In genomic region chr2:43389581-43390466, GRCh38 we compare ENCODE assay signal across 1 cellular context.
TF ChIP-seq lines count a peak whose summit lies in the region.

No MANE protein-coding gene starts in this region.

TF ChIP-seq in HepG2, 621 proteins besides CTCF, POLR2A, EP300 and RAD21 (continued from another document and continues in another):
- TF ChIP-seq, protein P1, sequence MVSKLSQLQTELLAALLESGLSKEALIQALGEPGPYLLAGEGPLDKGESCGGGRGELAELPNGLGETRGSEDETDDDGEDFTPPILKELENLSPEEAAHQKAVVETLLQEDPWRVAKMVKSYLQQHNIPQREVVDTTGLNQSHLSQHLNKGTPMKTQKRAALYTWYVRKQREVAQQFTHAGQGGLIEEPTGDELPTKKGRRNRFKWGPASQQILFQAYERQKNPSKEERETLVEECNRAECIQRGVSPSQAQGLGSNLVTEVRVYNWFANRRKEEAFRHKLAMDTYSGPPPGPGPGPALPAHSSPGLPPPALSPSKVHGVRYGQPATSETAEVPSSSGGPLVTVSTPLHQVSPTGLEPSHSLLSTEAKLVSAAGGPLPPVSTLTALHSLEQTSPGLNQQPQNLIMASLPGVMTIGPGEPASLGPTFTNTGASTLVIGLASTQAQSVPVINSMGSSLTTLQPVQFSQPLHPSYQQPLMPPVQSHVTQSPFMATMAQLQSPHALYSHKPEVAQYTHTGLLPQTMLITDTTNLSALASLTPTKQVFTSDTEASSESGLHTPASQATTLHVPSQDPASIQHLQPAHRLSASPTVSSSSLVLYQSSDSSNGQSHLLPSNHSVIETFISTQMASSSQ (IDR thresholded peaks at IDR 0.05; ENCODE audit: low read depth), result peak; percentile 71
- TF ChIP-seq, protein P1 (CRISPR knock-in tag; IDR thresholded peaks at IDR 0.05; ENCODE audit: borderline replicate concordance), result peak; percentile 31; the same call in 1 of the 2 replicates
- TF ChIP-seq ZNF224 (CRISPR knock-in tag; IDR thresholded peaks at IDR 0.05), result no peak
- TF ChIP-seq, protein P2, sequence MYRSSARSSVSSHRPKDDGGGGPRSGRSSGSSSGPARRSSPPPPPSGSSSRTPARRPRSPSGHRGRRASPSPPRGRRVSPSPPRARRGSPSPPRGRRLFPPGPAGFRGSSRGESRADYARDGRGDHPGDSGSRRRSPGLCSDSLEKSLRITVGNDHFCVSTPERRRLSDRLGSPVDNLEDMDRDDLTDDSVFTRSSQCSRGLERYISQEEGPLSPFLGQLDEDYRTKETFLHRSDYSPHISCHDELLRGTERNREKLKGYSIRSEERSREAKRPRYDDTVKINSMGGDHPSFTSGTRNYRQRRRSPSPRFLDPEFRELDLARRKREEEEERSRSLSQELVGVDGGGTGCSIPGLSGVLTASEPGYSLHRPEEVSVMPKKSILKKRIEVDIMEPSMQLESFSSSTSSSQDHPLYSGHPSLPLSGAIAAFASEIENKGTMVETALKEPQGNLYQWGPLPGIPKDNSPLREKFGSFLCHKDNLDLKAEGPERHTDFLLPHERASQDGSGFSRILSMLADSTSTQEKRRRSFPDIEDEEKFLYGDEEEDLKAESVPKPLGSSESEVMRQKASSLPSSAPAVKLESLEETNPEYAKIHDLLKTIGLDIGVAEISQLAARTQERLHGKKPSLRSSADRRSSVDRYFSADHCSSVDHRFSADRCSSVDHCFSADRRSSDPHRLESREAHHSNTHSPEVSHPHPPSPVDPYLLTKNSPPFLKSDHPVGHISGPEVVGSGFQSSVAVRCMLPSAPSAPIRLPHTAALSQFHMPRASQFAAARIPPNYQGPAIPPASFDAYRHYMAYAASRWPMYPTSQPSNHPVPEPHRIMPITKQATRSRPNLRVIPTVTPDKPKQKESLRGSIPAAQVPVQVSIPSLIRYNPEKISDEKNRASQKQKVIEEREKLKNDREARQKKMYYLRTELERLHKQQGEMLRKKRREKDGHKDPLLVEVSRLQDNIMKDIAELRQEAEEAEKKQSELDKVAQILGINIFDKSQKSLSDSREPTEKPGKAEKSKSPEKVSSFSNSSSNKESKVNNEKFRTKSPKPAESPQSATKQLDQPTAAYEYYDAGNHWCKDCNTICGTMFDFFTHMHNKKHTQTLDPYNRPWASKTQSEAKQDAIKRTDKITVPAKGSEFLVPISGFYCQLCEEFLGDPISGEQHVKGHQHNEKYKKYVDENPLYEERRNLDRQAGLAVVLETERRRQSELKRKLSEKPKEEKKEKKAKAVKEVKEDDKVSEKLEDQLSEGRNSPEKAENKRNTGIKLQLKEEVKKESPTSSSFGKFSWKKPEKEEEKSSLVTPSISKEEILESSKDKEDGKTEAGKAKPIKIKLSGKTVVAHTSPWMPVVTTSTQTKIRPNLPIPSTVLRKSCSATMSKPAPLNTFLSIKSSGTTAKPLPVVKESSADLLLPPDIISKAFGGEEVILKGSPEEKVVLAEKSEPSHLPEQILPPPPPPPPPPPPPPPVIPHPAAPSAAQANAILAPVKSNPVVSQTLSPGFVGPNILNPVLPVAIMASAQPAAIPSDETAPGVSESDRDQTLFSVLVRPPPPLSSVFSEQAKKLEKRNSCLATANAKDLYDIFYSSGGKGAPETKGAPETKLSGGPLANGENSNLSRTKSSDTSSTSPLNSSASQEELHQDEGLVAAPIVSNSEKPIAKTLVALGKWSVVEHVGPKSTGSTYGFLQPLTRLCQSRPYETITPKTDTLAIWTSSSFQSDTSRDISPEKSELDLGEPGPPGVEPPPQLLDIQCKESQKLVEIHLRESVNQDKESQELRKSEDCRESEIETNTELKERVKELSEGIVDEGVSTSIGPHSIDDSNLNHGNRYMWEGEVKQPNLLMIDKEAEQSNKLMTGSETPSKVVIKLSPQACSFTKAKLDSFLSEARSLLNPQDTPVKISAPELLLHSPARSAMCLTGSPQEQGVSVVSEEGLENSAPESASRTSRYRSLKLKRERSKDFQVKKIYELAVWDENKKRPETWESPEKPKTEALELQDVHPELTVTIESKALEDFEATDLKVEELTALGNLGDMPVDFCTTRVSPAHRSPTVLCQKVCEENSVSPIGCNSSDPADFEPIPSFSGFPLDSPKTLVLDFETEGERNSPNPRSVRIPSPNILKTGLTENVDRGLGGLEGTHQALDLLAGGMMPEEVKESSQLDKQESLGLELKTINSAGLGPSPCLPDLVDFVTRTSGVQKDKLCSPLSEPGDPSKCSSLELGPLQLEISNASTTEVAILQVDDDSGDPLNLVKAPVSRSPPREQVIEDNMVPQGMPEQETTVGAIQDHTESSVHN (CRISPR knock-in tag; IDR thresholded peaks at IDR 0.05), result no peak
- TF ChIP-seq IKZF1 (IDR thresholded peaks at IDR 0.05), result no peak
- TF ChIP-seq NCOA1 (CRISPR knock-in tag; IDR thresholded peaks at IDR 0.05), result 0 out of 2 replicates have a peak, but pooled peaks have one; percentile 45
- no peak for TF ChIP-seq ZNF441 (CRISPR knock-in tag; IDR thresholded peaks at IDR 0.05; ENCODE audit: borderline replicate concordance)
- no peak for TF ChIP-seq ZNF101 (CRISPR knock-in tag; IDR thresholded peaks at IDR 0.05; ENCODE audit: borderline replicate concordance, low read depth)
- TF ChIP-seq NCOR1 (IDR thresholded peaks at IDR 0.05; ENCODE audit: borderline replicate concordance, low read length), result peak; percentile 49; the same call in 1 of the 2 replicates
- no peak for TF ChIP-seq HOXD1 (CRISPR knock-in tag; IDR thresholded peaks at IDR 0.05)
- TF ChIP-seq ZNF451 (CRISPR knock-in tag; IDR thresholded peaks at IDR 0.05), result no peak
- no peak for TF ChIP-seq POLR2AphosphoS2 (IDR thresholded peaks at IDR 0.05; ENCODE audit: low read depth, low read length)
- TF ChIP-seq ZNF629 (CRISPR knock-in tag; conservative IDR thresholded peaks at IDR 0.05), result 0 out of 2 replicates have a peak, but pooled peaks have one; percentile 11
- TF ChIP-seq KLF6 (CRISPR knock-in tag; IDR thresholded peaks at IDR 0.05), result no peak
- no peak for TF ChIP-seq KLF15 (CRISPR knock-in tag; IDR thresholded peaks at IDR 0.05; ENCODE audit: borderline replicate concordance)
- TF ChIP-seq GPBP1L1 (CRISPR knock-in tag; IDR thresholded peaks at IDR 0.05), result no peak
- TF ChIP-seq ZEB1 (IDR thresholded peaks at IDR 0.05; ENCODE audit: insufficient replicate concordance, low read depth), result peak; percentile 95
- no peak for TF ChIP-seq CREB3 (CRISPR knock-in tag; IDR thresholded peaks at IDR 0.05)
- TF ChIP-seq DRAP1 (CRISPR knock-in tag; IDR thresholded peaks at IDR 0.05), result peak; percentile 71
- TF ChIP-seq ZNF879 (CRISPR knock-in tag; IDR thresholded peaks at IDR 0.05), result no peak
- peak; percentile 94 for TF ChIP-seq HDAC1 (CRISPR knock-in tag; IDR thresholded peaks at IDR 0.05)
- TF ChIP-seq CCDC6 (CRISPR knock-in tag; IDR thresholded peaks at IDR 0.05), result no peak
- TF ChIP-seq SMAD1 (CRISPR knock-in tag; IDR thresholded peaks at IDR 0.05; ENCODE audit: borderline replicate concordance, low read depth), result no peak
- TF ChIP-seq RBM22 (optimal IDR thresholded peaks at IDR 0.05; ENCODE audit: low read length), result no peak
- no peak for TF ChIP-seq EZH2 (conservative IDR thresholded peaks at IDR 0.05; ENCODE audit: low read depth, low read length)
- peak; percentile 95 for TF ChIP-seq RCOR2 (CRISPR knock-in tag; IDR thresholded peaks at IDR 0.05)
- TF ChIP-seq SOX13 (IDR thresholded peaks at IDR 0.05), result peak; percentile 39; the same call in 1 of the 2 replicates
- TF ChIP-seq SOX13 (CRISPR knock-in tag; conservative IDR thresholded peaks at IDR 0.05 in 1 of 2, IDR thresholded peaks at IDR 0.05 in 1 of 2), result peak in 1 of 2 experiments; percentile 91; a peak in 2 of 4 replicates
- TF ChIP-seq, protein P3, sequence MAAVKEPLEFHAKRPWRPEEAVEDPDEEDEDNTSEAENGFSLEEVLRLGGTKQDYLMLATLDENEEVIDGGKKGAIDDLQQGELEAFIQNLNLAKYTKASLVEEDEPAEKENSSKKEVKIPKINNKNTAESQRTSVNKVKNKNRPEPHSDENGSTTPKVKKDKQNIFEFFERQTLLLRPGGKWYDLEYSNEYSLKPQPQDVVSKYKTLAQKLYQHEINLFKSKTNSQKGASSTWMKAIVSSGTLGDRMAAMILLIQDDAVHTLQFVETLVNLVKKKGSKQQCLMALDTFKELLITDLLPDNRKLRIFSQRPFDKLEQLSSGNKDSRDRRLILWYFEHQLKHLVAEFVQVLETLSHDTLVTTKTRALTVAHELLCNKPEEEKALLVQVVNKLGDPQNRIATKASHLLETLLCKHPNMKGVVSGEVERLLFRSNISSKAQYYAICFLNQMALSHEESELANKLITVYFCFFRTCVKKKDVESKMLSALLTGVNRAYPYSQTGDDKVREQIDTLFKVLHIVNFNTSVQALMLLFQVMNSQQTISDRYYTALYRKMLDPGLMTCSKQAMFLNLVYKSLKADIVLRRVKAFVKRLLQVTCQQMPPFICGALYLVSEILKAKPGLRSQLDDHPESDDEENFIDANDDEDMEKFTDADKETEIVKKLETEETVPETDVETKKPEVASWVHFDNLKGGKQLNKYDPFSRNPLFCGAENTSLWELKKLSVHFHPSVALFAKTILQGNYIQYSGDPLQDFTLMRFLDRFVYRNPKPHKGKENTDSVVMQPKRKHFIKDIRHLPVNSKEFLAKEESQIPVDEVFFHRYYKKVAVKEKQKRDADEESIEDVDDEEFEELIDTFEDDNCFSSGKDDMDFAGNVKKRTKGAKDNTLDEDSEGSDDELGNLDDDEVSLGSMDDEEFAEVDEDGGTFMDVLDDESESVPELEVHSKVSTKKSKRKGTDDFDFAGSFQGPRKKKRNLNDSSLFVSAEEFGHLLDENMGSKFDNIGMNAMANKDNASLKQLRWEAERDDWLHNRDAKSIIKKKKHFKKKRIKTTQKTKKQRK (IDR thresholded peaks at IDR 0.05; ENCODE audit: low read length), result no peak
- TF ChIP-seq BCL6 (CRISPR knock-in tag; IDR thresholded peaks at IDR 0.05), result peak; percentile 94
- no peak for TF ChIP-seq RFXAP (CRISPR knock-in tag; IDR thresholded peaks at IDR 0.05; ENCODE audit: borderline replicate concordance)
- TF ChIP-seq, protein P4, sequence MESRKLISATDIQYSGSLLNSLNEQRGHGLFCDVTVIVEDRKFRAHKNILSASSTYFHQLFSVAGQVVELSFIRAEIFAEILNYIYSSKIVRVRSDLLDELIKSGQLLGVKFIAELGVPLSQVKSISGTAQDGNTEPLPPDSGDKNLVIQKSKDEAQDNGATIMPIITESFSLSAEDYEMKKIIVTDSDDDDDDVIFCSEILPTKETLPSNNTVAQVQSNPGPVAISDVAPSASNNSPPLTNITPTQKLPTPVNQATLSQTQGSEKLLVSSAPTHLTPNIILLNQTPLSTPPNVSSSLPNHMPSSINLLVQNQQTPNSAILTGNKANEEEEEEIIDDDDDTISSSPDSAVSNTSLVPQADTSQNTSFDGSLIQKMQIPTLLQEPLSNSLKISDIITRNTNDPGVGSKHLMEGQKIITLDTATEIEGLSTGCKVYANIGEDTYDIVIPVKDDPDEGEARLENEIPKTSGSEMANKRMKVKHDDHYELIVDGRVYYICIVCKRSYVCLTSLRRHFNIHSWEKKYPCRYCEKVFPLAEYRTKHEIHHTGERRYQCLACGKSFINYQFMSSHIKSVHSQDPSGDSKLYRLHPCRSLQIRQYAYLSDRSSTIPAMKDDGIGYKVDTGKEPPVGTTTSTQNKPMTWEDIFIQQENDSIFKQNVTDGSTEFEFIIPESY (CRISPR knock-in tag; IDR thresholded peaks at IDR 0.05), result no peak; the same call in 1 of the 2 replicates
- TF ChIP-seq, protein P5, sequence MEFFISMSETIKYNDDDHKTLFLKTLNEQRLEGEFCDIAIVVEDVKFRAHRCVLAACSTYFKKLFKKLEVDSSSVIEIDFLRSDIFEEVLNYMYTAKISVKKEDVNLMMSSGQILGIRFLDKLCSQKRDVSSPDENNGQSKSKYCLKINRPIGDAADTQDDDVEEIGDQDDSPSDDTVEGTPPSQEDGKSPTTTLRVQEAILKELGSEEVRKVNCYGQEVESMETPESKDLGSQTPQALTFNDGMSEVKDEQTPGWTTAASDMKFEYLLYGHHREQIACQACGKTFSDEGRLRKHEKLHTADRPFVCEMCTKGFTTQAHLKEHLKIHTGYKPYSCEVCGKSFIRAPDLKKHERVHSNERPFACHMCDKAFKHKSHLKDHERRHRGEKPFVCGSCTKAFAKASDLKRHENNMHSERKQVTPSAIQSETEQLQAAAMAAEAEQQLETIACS (CRISPR knock-in tag; IDR thresholded peaks at IDR 0.05), result no peak
- peak; percentile 78 for TF ChIP-seq FOXK1 (CRISPR knock-in tag; IDR thresholded peaks at IDR 0.05; ENCODE audit: borderline replicate concordance, low read depth)
- TF ChIP-seq ZNF552 (CRISPR knock-in tag; IDR thresholded peaks at IDR 0.05; ENCODE audit: borderline replicate concordance), result no peak
- no peak for TF ChIP-seq THYN1 (CRISPR knock-in tag; IDR thresholded peaks at IDR 0.05; ENCODE audit: borderline replicate concordance, low read depth)
- TF ChIP-seq JUN (CRISPR knock-in tag; IDR thresholded peaks at IDR 0.05), result no peak
